Comparison of ENCODE assay signal across 9 cellular contexts in the genomic region with DNA sequence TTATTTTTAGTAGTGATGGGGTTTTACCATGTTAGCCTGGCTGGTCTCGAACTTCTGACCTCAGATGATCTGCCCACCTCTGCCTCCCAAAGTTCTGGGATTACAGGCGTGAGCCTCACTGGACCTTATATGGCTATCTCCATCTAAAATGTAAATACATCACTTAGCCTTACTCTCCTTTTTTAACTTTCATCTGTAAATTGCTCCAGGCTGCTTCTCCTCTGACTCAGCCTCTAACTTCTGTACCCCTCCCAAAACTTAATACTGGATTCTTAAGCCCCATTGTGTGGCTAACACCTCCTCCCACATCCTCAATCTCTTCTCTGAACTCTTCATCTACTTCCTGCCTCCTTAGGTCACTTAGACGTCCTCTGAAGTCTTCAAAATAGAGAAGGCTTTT. TPM values are rescaled to one million over a fixed set of nuclear protein-coding genes. Genes with fewer than 3 reads are reported as not detected.
DNase-seq lines count a peak whose midpoint lies in the region; ATAC-seq and TF ChIP-seq lines count a peak whose summit lies in the region.
"Had no signal": no experiment of that assay in that cellular context is flagged by ENCODE, and none has a peak within 500 bp of the region (broad histone marks: within the 10 kb centered on the region; RNA-seq: fewer than 3 reads in every experiment).

No MANE protein-coding gene starts in this region.

- POLR2A ChIA-PET in AG04450 (lab: Yijun Ruan, JAX): no interaction called here

- peak overlapping the region; percentile 68 for H3K27ac ChIP-seq in AG04450 (ENCODE audit: low read depth, low read length)
- peak overlapping the region; percentile 24 for H3K27ac ChIP-seq in hepatocyte
- no peak overlapping the region for H3K27ac ChIP-seq in WERI-Rb-1
- H3K27ac ChIP-seq in suprapubic skin: no peak overlapping the region
- H3K27ac ChIP-seq in testis: no peak overlapping the region

- H3K9me3 ChIP-seq in AG04450 (ENCODE audit: control insufficient read depth, insufficient read depth, low read length): no peaks in the 10 kb centered on the region
- H3K9me3 ChIP-seq in hepatocyte (ENCODE audit: low read depth): no peaks in the 10 kb centered on the region
- no peaks in the 10 kb centered on the region for H3K9me3 ChIP-seq in WERI-Rb-1 (ENCODE audit: severe bottlenecking)
- no peaks in the 10 kb centered on the region for H3K9me3 ChIP-seq in suprapubic skin
- H3K9me3 ChIP-seq in testis: no peaks in the 10 kb centered on the region

- no peak for ATAC-seq in GM21528 (IDR thresholded peaks at IDR 0.05; ENCODE audit: low FRiP score, unreplicated experiment)

- CTCF ChIA-PET in AG04450 (lab: Charles Lee): no interaction called here

- TF ChIP-seq EP300 in suprapubic skin (IDR thresholded peaks at IDR 0.05): no peak

- H4K20me1 ChIP-seq in hepatocyte (ENCODE audit: insufficient read depth, poor library complexity, severe bottlenecking): no peaks in the 10 kb centered on the region

- H3K4me2 ChIP-seq in hepatocyte: peak overlapping the region; percentile 24

- no peak overlapping the region for H2AFZ ChIP-seq in hepatocyte

- peaks cover 44% of the 10 kb centered on the region for H3K4me1 ChIP-seq in hepatocyte (ENCODE audit: insufficient read depth)
- peaks cover 59% of the 10 kb centered on the region for H3K4me1 ChIP-seq in suprapubic skin
- H3K4me1 ChIP-seq in testis: peaks cover 37% of the 10 kb centered on the region

- H3K79me2 ChIP-seq in hepatocyte: peaks cover 72% of the 10 kb centered on the region

- H3K27me3 ChIP-seq in AG04450 (ENCODE audit: control insufficient read depth, insufficient read depth, low read length) (no peaks in the 10 kb centered on the region), hepatocyte (no peaks in the 10 kb centered on the region), WERI-Rb-1 (ENCODE audit: insufficient read depth, low read depth, severe bottlenecking) (no peaks in the 10 kb centered on the region), suprapubic skin (no peaks in the 10 kb centered on the region), testis (no peaks in the 10 kb centered on the region)

- intact Hi-C loops in testis (cut with DNase I; ENCODE audit: low total_unique reads): no loop called here

- 76% methylated on average over 3 of the region's 3 CpGs for WGBS in hepatocyte (ENCODE audit: low lambda C conversion rate, missing lambda C conversion rate)
- 49% methylated on average over 3 of the region's 3 CpGs for WGBS in suprapubic skin
- WGBS in testis, 2 donors: 57 to 77% methylated on average over 3 of the region's 3 CpGs

- TF ChIP-seq POLR2A in suprapubic skin (IDR thresholded peaks at IDR 0.05) (no peak), testis (IDR thresholded peaks at IDR 0.05) (no peak)

- H3K9me2 ChIP-seq in hepatocyte (replicated peaks; ENCODE audit: insufficient read depth): no peaks in the 10 kb centered on the region

- no peaks in the 10 kb centered on the region for H3K36me3 ChIP-seq in hepatocyte (replicated peaks; ENCODE audit: insufficient read depth, low read depth)
- H3K36me3 ChIP-seq in WERI-Rb-1: peaks cover 15% of the 10 kb centered on the region
- H3K36me3 ChIP-seq in suprapubic skin: no peaks in the 10 kb centered on the region
- no peaks in the 10 kb centered on the region for H3K36me3 ChIP-seq in testis (ENCODE audit: low read depth, missing control alignments)

- H3K4me3 ChIP-seq in AG04450 (ENCODE audit: low read depth, low read length) (no peak overlapping the region), hepatocyte (no peak overlapping the region), WERI-Rb-1 (ENCODE audit: low read depth, low read length) (no peak overlapping the region), suprapubic skin (no peak overlapping the region), testis (no peak overlapping the region)

- TF ChIP-seq CTCF in AG04450 (IDR thresholded peaks at IDR 0.05; ENCODE audit: low read depth, low read length) (no peak), hepatocyte (IDR thresholded peaks at IDR 0.05; ENCODE audit: poor library complexity) (no peak), WERI-Rb-1 (IDR thresholded peaks at IDR 0.05; ENCODE audit: low read depth, low read length) (no peak), suprapubic skin (IDR thresholded peaks at IDR 0.05) (no peak), testis (IDR thresholded peaks at IDR 0.05) (no peak)

- DNase-seq in AG04450 (ENCODE audit: low read depth, low spot score): no peak
- DNase-seq in GM19238 (ENCODE audit: insufficient read length, low spot score): peak; percentile 16
- peak; percentile 43 for DNase-seq in activated CD4-positive, alpha-beta T cell treated with anti-CD3 and anti-CD28 coated beads for 48 hours
- no peak for DNase-seq in hepatocyte (ENCODE audit: low spot score)
- no peak for DNase-seq in WERI-Rb-1
- DNase-seq in suprapubic skin (ENCODE audit: low spot score in 2 of 2): no peak
- DNase-seq in testis: no peak
- DNase-seq: NCI-H2171 had no signal

RNA-seq across cellular contexts. Expression of a gene that starts 4.0 kb away (rescaled TPM):
- polyA plus RNA-seq in AG04450 (2011; rRNA removed) (11.5 and 13.1 TPM in 2 replicates), hepatocyte (5.3 and 6.4 TPM in 2 replicates), testis (ENCODE audit: insufficient read depth, low read depth, low replicate concordance) (26.3 TPM)
- polyA minus RNA-seq in AG04450 (2011; rRNA and poly(A)+ RNA removed): 19.4 and 23.1 TPM in 2 replicates
- total RNA-seq in hepatocyte (29.1 and 32.2 TPM in 2 replicates), suprapubic skin (10 to 100 TPM; 12.8 to 16.1 (median 14.4) TPM), testis (10 to 100 TPM; 34.1 to 34.2 TPM)

RNA-seq across cellular contexts. Expression of a gene that starts 36.7 kb away (rescaled TPM):
- 20.2 and 29.2 TPM in 2 replicates for polyA plus RNA-seq in AG04450 (2011; rRNA removed)
- polyA minus RNA-seq in AG04450 (2011; rRNA and poly(A)+ RNA removed): 26.9 and 37.4 TPM in 2 replicates
- 28.7 and 37.4 TPM in 2 replicates for total RNA-seq in hepatocyte
- polyA plus RNA-seq in hepatocyte: 16.2 and 19.3 TPM in 2 replicates
- total RNA-seq in suprapubic skin: 10 to 100 TPM in 3 of 4 donors, 1 to 10 TPM in 1; 9.0 to 14.9 (median 14.2) TPM
- 10 to 100 TPM; 18.5 to 21.7 TPM for total RNA-seq in testis
- 16.1 TPM for polyA plus RNA-seq in testis (ENCODE audit: insufficient read depth, low read depth, low replicate concordance)

Comparison
In these comparisons a context has a peak if more than half of its experiments do, and no peak if none do; other contexts are left out.
1. DNase-seq: peak in GM19238 (single experiment) and activated CD4-positive, alpha-beta T cell treated with anti-CD3 and anti-CD28 coated beads for 48 hours (single experiment); none in AG04450 (single experiment), hepatocyte (single experiment), WERI-Rb-1 (single experiment), suprapubic skin (0 of 2) and testis (single experiment).
2. H3K27ac ChIP-seq: peak in AG04450 (single experiment) and hepatocyte (single experiment); none in WERI-Rb-1 (single experiment), suprapubic skin (single experiment) and testis (0 of 2).